Comparison of ENCODE assay signal across 10 cellular contexts in genomic region chr3:105865016-105865623, GRCh38. TPM values are rescaled to one million over a fixed set of nuclear protein-coding genes. Genes with fewer than 3 reads are reported as not detected.
DNase-seq lines count a peak whose midpoint lies in the region; ATAC-seq and TF ChIP-seq lines count a peak whose summit lies in the region.
"Had no signal": no experiment of that assay in that cellular context is flagged by ENCODE, and none has a peak within 500 bp of the region (broad histone marks: within the 10 kb centered on the region; RNA-seq: fewer than 3 reads in every experiment).

No MANE protein-coding gene starts in this region.

- H3K4me3 Mint-ChIP-seq in T-helper 2 cell treated with Interferon-gamma antibody and Interleukin-4, amounts not matched to agents 5 μg/mL and 100 μg/mL, for 36 hours = peak overlapping the region; percentile 98

- H3K27me3 Mint-ChIP-seq in T-helper 2 cell treated with Interferon-gamma antibody and Interleukin-4, amounts not matched to agents 5 μg/mL and 100 μg/mL, for 36 hours (ENCODE audit: low read depth) = no peaks in the 10 kb centered on the region

- H3K79me2 ChIP-seq in SU-DHL-6 (ENCODE audit: insufficient read depth, low read length) = peaks cover 86% of the 10 kb centered on the region

- intact Hi-C loops in gastrocnemius medialis (cut with DNase I; ENCODE audit: low total_unique reads) = loop anchor here (5.0 to 10.0 kb wide), 2 partner anchors 178 to 340 kb away; no protein-coding TSS in a partner anchor

- H3K36me3 ChIP-seq in SU-DHL-6 (ENCODE audit: low read length) = peaks cover 27% of the 10 kb centered on the region
- H3K36me3 ChIP-seq in gastrocnemius medialis = no peaks in the 10 kb centered on the region
- H3K36me3 ChIP-seq: adrenal gland had no signal

- in situ Hi-C loops in gastrocnemius medialis (cut with MboI; ENCODE audit: low sequenced_read_pairs in 4 of 4) = no loop called here

- peaks cover 55% of the 10 kb centered on the region for H3F3A ChIP-seq in SU-DHL-6 (ENCODE audit: insufficient read depth)

- TF ChIP-seq CTCF in SU-DHL-6 (IDR thresholded peaks at IDR 0.05; ENCODE audit: insufficient read depth, low read length, poor library complexity, severe bottlenecking) (no peak), gastrocnemius medialis (IDR thresholded peaks at IDR 0.05 in 4 of 5, conservative IDR thresholded peaks at IDR 0.05 in 1 of 5) (no peak)

- H3K9me2 ChIP-seq in SU-DHL-6 (replicated peaks; ENCODE audit: insufficient read depth, low read length) = no peaks in the 10 kb centered on the region

- H2AFZ ChIP-seq in SU-DHL-6 (ENCODE audit: low read depth, low read length, severe bottlenecking) = no peak overlapping the region

- H3K4me2 ChIP-seq in SU-DHL-6 (ENCODE audit: low read depth, low read length, poor library complexity, severe bottlenecking) = peak overlapping the region; percentile 93

- ATAC-seq in gastrocnemius medialis (no peak), GM18858 (IDR thresholded peaks at IDR 0.05; ENCODE audit: unreplicated experiment) (no peak), GM18511 (IDR thresholded peaks at IDR 0.05; ENCODE audit: unreplicated experiment) (no peak)

- no peaks in the 10 kb centered on the region for H4K20me1 ChIP-seq in SU-DHL-6 (ENCODE audit: low read depth, low read length)

- no peak overlapping the region for H3K27ac Mint-ChIP-seq in T-helper 2 cell treated with Interferon-gamma antibody and Interleukin-4, amounts not matched to agents 5 μg/mL and 100 μg/mL, for 36 hours

- H3K4me1 ChIP-seq in gastrocnemius medialis = peaks cover 53 to 54% of the 10 kb centered on the region in 2 donors

- H3K9me3 ChIP-seq in SU-DHL-6 (ENCODE audit: insufficient read depth, low read length) (no peaks in the 10 kb centered on the region), gastrocnemius medialis (no peaks in the 10 kb centered on the region)
- H3K9me3 ChIP-seq: adrenal gland had no signal

- peaks cover 30% of the 10 kb centered on the region for H3K4me1 Mint-ChIP-seq in T-helper 2 cell treated with Interferon-gamma antibody and Interleukin-4, amounts not matched to agents 5 μg/mL and 100 μg/mL, for 36 hours (ENCODE audit: low read depth)

- peak overlapping the region; percentile 96 for H3K9ac ChIP-seq in SU-DHL-6 (ENCODE audit: low read length)

- H3K27ac ChIP-seq in SU-DHL-6 (ENCODE audit: low read depth, low read length) = peak overlapping the region; percentile 93
- peak overlapping the region; percentile 7 to 98 (median 57) for H3K27ac ChIP-seq in gastrocnemius medialis

- H3K4me3 ChIP-seq in SU-DHL-6 (ENCODE audit: insufficient read depth, low read length, poor library complexity, severe bottlenecking) (peak overlapping the region; percentile 90), gastrocnemius medialis (peak overlapping the region; percentile 1 to 98 (median 53))

- H3K9me3 Mint-ChIP-seq in T-helper 2 cell treated with Interferon-gamma antibody and Interleukin-4, amounts not matched to agents 5 μg/mL and 100 μg/mL, for 36 hours = no peaks in the 10 kb centered on the region

- no peak for DNase-seq in T-helper 2 cell treated with Interferon-gamma antibody and Interleukin-4, amounts not matched to agents 5 μg/mL and 100 μg/mL, for 36 hours (ENCODE audit: low spot score)
- no peak for DNase-seq in T-helper 2 cell
- peak; percentile 78 for DNase-seq in fibroblast of gingiva (ENCODE audit: low read depth)
- DNase-seq in gastrocnemius medialis = no peak
- DNase-seq in activated CD8-positive, alpha-beta memory T cell treated with anti-CD3 and anti-CD28 coated beads, Interleukin-2, amount 50 U/mL, for 48 hours = no peak
- DNase-seq: adrenal gland, NCI-H774 had no signal

- peaks cover 39% of the 10 kb centered on the region for H3K36me3 Mint-ChIP-seq in T-helper 2 cell treated with Interferon-gamma antibody and Interleukin-4, amounts not matched to agents 5 μg/mL and 100 μg/mL, for 36 hours (ENCODE audit: low read depth)

- H3K27me3 ChIP-seq in SU-DHL-6 (ENCODE audit: low read length) (no peaks in the 10 kb centered on the region), gastrocnemius medialis (no peaks in the 10 kb centered on the region)
- H3K27me3 ChIP-seq: adrenal gland had no signal

- no peak for TF ChIP-seq POLR2A in gastrocnemius medialis (IDR thresholded peaks at IDR 0.05)

RNA-seq across cellular contexts. Expression of gene CBLB, which starts 3.7 kb away (rescaled TPM):
- total RNA-seq in gastrocnemius medialis = 10 to 100 TPM; 14.8 to 46.4 (median 21.6) TPM
